Comparison of ENCODE assay signal across 8 cellular contexts in genomic region chr18:63155169-63155852, GRCh38.
DNase-seq lines count a peak whose midpoint lies in the region; ATAC-seq, FAIRE-seq and TF ChIP-seq lines count a peak whose summit lies in the region.

No MANE protein-coding gene starts in this region.

- no peak for TF ChIP-seq POLR2A in H1 (IDR thresholded peaks at IDR 0.05; ENCODE audit: control extremely low read depth in 1 of 2, low read depth in 2 of 2, low read length in 2 of 2)

- no peak overlapping the region for H3K23ac ChIP-seq in H1 (ENCODE audit: insufficient read length)

- no peaks in the 10 kb centered on the region for H3K9me3 ChIP-seq in H1 (ENCODE audit: insufficient read depth in 2 of 2, low read depth in 1 of 2, low read length in 1 of 2)

- H3K36me3 Mint-ChIP-seq in activated CD8-positive, alpha-beta T cell treated with anti-CD3 and anti-CD28 coated beads, Interleukin-2, amount 10 ng/mL, durations not matched to agents 7 days and 5 days (ENCODE audit: low read depth) = peaks cover 79% of the 10 kb centered on the region
- H3K36me3 Mint-ChIP-seq in natural killer cell = no peaks in the 10 kb centered on the region

- H2BK5ac ChIP-seq in H1 (ENCODE audit: low read depth, low read length) = no peak overlapping the region

- no peak overlapping the region for H2BK120ac ChIP-seq in H1 (replicated peaks; ENCODE audit: low read depth, low read length)

- no peak for DNase-seq in AG10803 (ENCODE audit: low read depth)
- peak; percentile 51 for DNase-seq in NCI-H460 (ENCODE audit: extremely low read depth, low read depth)
- DNase-seq in activated CD8-positive, alpha-beta T cell treated with anti-CD3 and anti-CD28 coated beads, Interleukin-2, amount 10 ng/mL, durations not matched to agents 7 days and 5 days = peak; percentile 87
- peak; percentile 50 to 95 for DNase-seq in H1 (ENCODE audit: low read depth in 1 of 2, low spot score in 2 of 2)
- DNase-seq in natural killer cell = peak; percentile 77
- DNase-seq in stimulated activated naive CD8-positive, alpha-beta T cell treated with anti-CD3 and anti-CD28 coated beads, Interleukin-15, amount 100 ng/mL, for 72 hours = peak; percentile 82

- peak overlapping the region; percentile 60 for H2AFZ ChIP-seq in H1 (ENCODE audit: low read length)

- H3K4me2 ChIP-seq in H1 (ENCODE audit: insufficient read depth in 1 of 2, low read depth in 2 of 2, low read length in 2 of 2) = no peak overlapping the region

- peak overlapping the region; percentile 78 for H3K4me3 Mint-ChIP-seq in activated CD8-positive, alpha-beta T cell treated with anti-CD3 and anti-CD28 coated beads, Interleukin-2, amount 10 ng/mL, durations not matched to agents 7 days and 5 days
- peak overlapping the region; percentile 82 for H3K4me3 Mint-ChIP-seq in natural killer cell
- H3K4me3 Mint-ChIP-seq in stimulated activated naive CD8-positive, alpha-beta T cell treated with anti-CD3 and anti-CD28 coated beads, Interleukin-15, amount 100 ng/mL, for 72 hours = peak overlapping the region; percentile 72 to 90

- no peaks in the 10 kb centered on the region for H3K23me2 ChIP-seq in H1 (ENCODE audit: low read depth, low read length)

- H3K27me3 Mint-ChIP-seq in activated CD8-positive, alpha-beta T cell treated with anti-CD3 and anti-CD28 coated beads, Interleukin-2, amount 10 ng/mL, durations not matched to agents 7 days and 5 days (ENCODE audit: low read depth) = no peaks in the 10 kb centered on the region
- no peaks in the 10 kb centered on the region for H3K27me3 Mint-ChIP-seq in natural killer cell (ENCODE audit: low read depth in 2 of 2)
- no peaks in the 10 kb centered on the region for H3K27me3 Mint-ChIP-seq in stimulated activated naive CD8-positive, alpha-beta T cell treated with anti-CD3 and anti-CD28 coated beads, Interleukin-15, amount 100 ng/mL, for 72 hours

- H4K5ac ChIP-seq in H1 (ENCODE audit: insufficient read length, low read depth, low read length) = no peak overlapping the region

- peak overlapping the region; percentile 35; the same call in 1 of the 2 replicates for H4K8ac ChIP-seq in H1 (ENCODE audit: extremely low read depth, insufficient read depth, low read length)

- 59% methylated on average over 21 of the region's 23 CpGs; no CpG with 5 or more reads in 1 of the 2 experiments for WGBS in H1 (ENCODE audit: extremely low coverage in 1 of 2, insufficient coverage in 1 of 2, insufficient read length in 1 of 2, insufficient replicate concordance in 2 of 2, low coverage in 1 of 2, low lambda C conversion rate in 2 of 2, missing lambda C conversion rate in 1 of 2), 2 experiments

- TF ChIP-seq RAD21 in H1 (IDR thresholded peaks at IDR 0.05 in 1 of 2, conservative IDR thresholded peaks at IDR 0.05 in 1 of 2; ENCODE audit: low read depth in 2 of 2, low read length in 2 of 2) = peak; percentile 82 to 89

- H3K4ac ChIP-seq in H1 (replicated peaks; ENCODE audit: insufficient read length, low read depth, low read length) = no peak overlapping the region

- CTCF ChIA-PET in activated CD8-positive, alpha-beta T cell treated with anti-CD3 and anti-CD28 coated beads, Interleukin-2, amount 10 ng/mL, durations not matched to agents 7 days and 5 days (lab: Charles Lee) = interaction anchor here (0.6 to 9.0 kb wide), 27 partner anchors 8 to 283 kb away, joined by 3 to 108 read pairs (median 4); partner anchors contain the start of gene BCL2
- CTCF ChIA-PET in H1 (lab: Charles Lee; ENCODE audit: partially characterized antibody) = interaction anchor here (0.7 to 5.8 kb wide), 27 partner anchors 9 to 723 kb away, joined by 3 to 49 read pairs (median 6); no protein-coding TSS in a partner anchor

- no peak overlapping the region for H3K4me3 ChIP-seq in AG10803 (ENCODE audit: low read length)
- H3K4me3 ChIP-seq in H1 (ENCODE audit: extremely low read depth in 1 of 4, insufficient read depth in 2 of 4, low read depth in 3 of 4, low read length in 4 of 4) = no peak overlapping the region

- H2BK15ac ChIP-seq in H1 (ENCODE audit: low read length) = no peak overlapping the region

- no peak overlapping the region for H4K91ac ChIP-seq in H1 (replicated peaks; ENCODE audit: insufficient read length, low read length)

- POLR2A ChIA-PET in activated CD8-positive, alpha-beta T cell treated with anti-CD3 and anti-CD28 coated beads, Interleukin-2, amount 10 ng/mL, durations not matched to agents 7 days and 5 days (lab: Charles Lee) = interaction anchor here (0.6 to 13.9 kb wide), 16 partner anchors 10 to 211 kb away, joined by 3 to 152 read pairs (median 3); partner anchors contain the start of gene BCL2
- POLR2A ChIA-PET in H1 (lab: Charles Lee; ENCODE audit: partially characterized antibody) = no interaction called here

- H2BK20ac ChIP-seq in H1 (ENCODE audit: low read length) = no peak overlapping the region

- no peaks in the 10 kb centered on the region for H4K20me1 ChIP-seq in H1 (replicated peaks in 1 of 2; ENCODE audit: control insufficient read depth in 1 of 2, insufficient read depth in 2 of 2, low read length in 2 of 2)

- H3K27me3 ChIP-seq in H1 (replicated peaks in 1 of 4; ENCODE audit: control insufficient read depth in 3 of 4, extremely low read depth in 1 of 4, insufficient read depth in 3 of 4, low read length in 3 of 4) = no peaks in the 10 kb centered on the region; a peak in 1 of 7 replicates

- no peaks in the 10 kb centered on the region for H3K36me3 ChIP-seq in H1 (ENCODE audit: control insufficient read depth in 2 of 4, insufficient read depth in 4 of 4, low read length in 3 of 4)

- no peak for TF ChIP-seq EP300 in H1 (IDR thresholded peaks at IDR 0.05; ENCODE audit: borderline replicate concordance in 1 of 2, low read depth in 2 of 2, low read length in 2 of 2)

- 0 out of 2 replicates have a peak overlapping the region, but pooled peaks have one; percentile 34 for H3K18ac ChIP-seq in H1 (ENCODE audit: extremely low read depth, low read length)

- no peak overlapping the region for H3K9ac ChIP-seq in H1 (replicated peaks in 1 of 4; ENCODE audit: extremely low read depth in 1 of 4, low read depth in 3 of 4, low read length in 3 of 4)

- peaks cover 98% of the 10 kb centered on the region for H3K4me1 Mint-ChIP-seq in activated CD8-positive, alpha-beta T cell treated with anti-CD3 and anti-CD28 coated beads, Interleukin-2, amount 10 ng/mL, durations not matched to agents 7 days and 5 days (ENCODE audit: low read depth)
- H3K4me1 Mint-ChIP-seq in natural killer cell = peaks cover 58 to 69% of the 10 kb centered on the region in 2 donors
- H3K4me1 Mint-ChIP-seq in stimulated activated naive CD8-positive, alpha-beta T cell treated with anti-CD3 and anti-CD28 coated beads, Interleukin-15, amount 100 ng/mL, for 72 hours = peaks cover 99% of the 10 kb centered on the region

- H3K27ac Mint-ChIP-seq in activated CD8-positive, alpha-beta T cell treated with anti-CD3 and anti-CD28 coated beads, Interleukin-2, amount 10 ng/mL, durations not matched to agents 7 days and 5 days = peak overlapping the region; percentile 93
- H3K27ac Mint-ChIP-seq in natural killer cell = peak overlapping the region; percentile 95 to 96
- H3K27ac Mint-ChIP-seq in stimulated activated naive CD8-positive, alpha-beta T cell treated with anti-CD3 and anti-CD28 coated beads, Interleukin-15, amount 100 ng/mL, for 72 hours = peak overlapping the region; percentile 86 to 98

- FAIRE-seq in H1 (lab: Jason Lieb, UNC) = peak; percentile 86

- peaks cover 0 to 3% (median 3%) of the 10 kb centered on the region in 4 experiments; a peak in 4 of 7 replicates for H3K4me1 ChIP-seq in H1 (replicated peaks in 1 of 4; ENCODE audit: control insufficient read depth in 3 of 4, insufficient read depth in 4 of 4, low read length in 3 of 4)

- TF ChIP-seq CTCF in AG10803 (conservative IDR thresholded peaks at IDR 0.05; ENCODE audit: low read length) (peak; percentile 69), H1 (IDR thresholded peaks at IDR 0.05; ENCODE audit: control extremely low read depth in 1 of 3, insufficient read depth in 1 of 3, low read depth in 1 of 3, low read length in 3 of 3) (peak; percentile 94 to 96 (median 96)), natural killer cell (IDR thresholded peaks at IDR 0.05) (peak; percentile 92)

- H3K14ac ChIP-seq in H1 (ENCODE audit: insufficient read length) = no peak overlapping the region

- no peak overlapping the region; the same call in 1 of the 2 replicates for H2AK5ac ChIP-seq in H1 (ENCODE audit: low read depth, low read length)

- H3K9me3 Mint-ChIP-seq in activated CD8-positive, alpha-beta T cell treated with anti-CD3 and anti-CD28 coated beads, Interleukin-2, amount 10 ng/mL, durations not matched to agents 7 days and 5 days (ENCODE audit: insufficient read depth) = no peaks in the 10 kb centered on the region
- H3K9me3 Mint-ChIP-seq in natural killer cell = no peaks in the 10 kb centered on the region
- H3K9me3 Mint-ChIP-seq in stimulated activated naive CD8-positive, alpha-beta T cell treated with anti-CD3 and anti-CD28 coated beads, Interleukin-15, amount 100 ng/mL, for 72 hours = no peaks in the 10 kb centered on the region

- H3K27ac ChIP-seq in H1 (ENCODE audit: low read depth, low read length) = no peak overlapping the region

- H3K79me1 ChIP-seq in H1 (ENCODE audit: low read depth, low read length) = no peaks in the 10 kb centered on the region

- intact Hi-C loops in natural killer cell (cut with micrococcal nuclease) = loop anchor here (1.0 to 2.0 kb wide), 4 partner anchors 17 to 209 kb away; partner anchors contain the start of gene BCL2

- H2BK12ac ChIP-seq in H1 (ENCODE audit: low read depth, low read length) = peak overlapping the region; percentile 56; the same call in 1 of the 2 replicates

- no peaks in the 10 kb centered on the region for H3K79me2 ChIP-seq in H1 (ENCODE audit: control insufficient read depth in 1 of 2, insufficient read depth in 2 of 2, low read length in 2 of 2)

- H3K56ac ChIP-seq in H1 (replicated peaks; ENCODE audit: insufficient read length, low read depth, low read length) = no peak overlapping the region

- ATAC-seq in GM19035 (IDR thresholded peaks at IDR 0.05; ENCODE audit: unreplicated experiment) (peak; percentile 50), HG03280 (IDR thresholded peaks at IDR 0.05; ENCODE audit: unreplicated experiment) (peak; percentile 31), natural killer cell (peak; percentile 87 to 93 (median 87))
- peak; percentile 78 for ATAC-seq in activated CD8-positive, alpha-beta T cell treated with anti-CD3 and anti-CD28 coated beads, Interleukin-2, amount 10 ng/mL, durations not matched to agents 7 days and 5 days
- ATAC-seq in stimulated activated naive CD8-positive, alpha-beta T cell treated with anti-CD3 and anti-CD28 coated beads, Interleukin-15, amount 100 ng/mL, for 72 hours = peak; percentile 76

TF ChIP-seq in H1, 55 proteins besides CTCF, POLR2A, EP300 and RAD21 (continues in another document):
- TF ChIP-seq YY1 (IDR thresholded peaks at IDR 0.05; ENCODE audit: low read depth, low read length) (peak; percentile 56; the same call in 1 of the 2 replicates), CREB1 (IDR thresholded peaks at IDR 0.05) (0 out of 2 replicates have a peak, but pooled peaks have one; percentile 11), ZNF274 (IDR thresholded peaks at IDR 0.05; ENCODE audit: borderline replicate concordance, extremely low read depth, low read length) (no peak), TBP (IDR thresholded peaks at IDR 0.05; ENCODE audit: low read depth, low read length) (peak; percentile 46; the same call in 1 of the 2 replicates)

Comparison
In these comparisons a context has a peak if more than half of its experiments do, and no peak if none do; other contexts are left out.
1. ATAC-seq: peak in every context shown above with its lines; median percentile 87 in natural killer cell; 78 in activated CD8-positive, alpha-beta T cell treated with anti-CD3 and anti-CD28 coated beads, Interleukin-2, amount 10 ng/mL, durations not matched to agents 7 days and 5 days; 76 in stimulated activated naive CD8-positive, alpha-beta T cell treated with anti-CD3 and anti-CD28 coated beads, Interleukin-15, amount 100 ng/mL, for 72 hours; 50 in GM19035; 31 in HG03280.